ENCODE assay signal across 14 cellular contexts in the genomic region with DNA sequence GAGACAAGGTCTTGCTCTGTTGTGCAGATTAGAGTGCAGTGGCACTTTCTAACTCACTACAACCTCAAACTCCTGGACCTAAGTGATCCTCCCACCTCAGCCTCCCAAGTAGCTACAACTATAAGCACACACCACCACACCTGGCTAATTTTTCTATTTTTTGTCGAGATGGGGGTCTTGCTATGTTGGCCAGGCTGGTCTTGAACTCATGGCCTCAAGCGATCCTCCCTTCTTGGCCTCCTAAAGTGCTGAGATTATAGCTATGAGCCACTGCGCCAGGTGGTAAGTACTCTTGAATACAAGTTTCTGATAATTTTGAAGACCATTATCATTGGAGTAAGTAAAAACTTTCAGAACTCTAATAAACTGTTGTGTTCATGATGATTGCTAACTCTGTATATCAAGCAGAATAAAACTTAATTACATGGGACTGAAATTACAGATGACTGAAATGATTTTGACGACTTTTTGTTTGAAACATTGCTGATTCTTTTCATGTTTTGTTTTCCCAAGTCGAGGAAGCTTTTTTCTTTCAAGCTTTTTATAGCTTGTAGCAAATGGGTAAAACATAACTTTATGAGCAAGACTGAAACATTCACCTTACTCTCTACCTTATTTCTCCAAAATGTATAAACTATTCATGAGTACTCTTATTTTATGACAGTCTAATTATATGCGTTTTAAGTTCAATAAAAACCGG. TPM values are rescaled to one million over a fixed set of nuclear protein-coding genes. Genes with fewer than 3 reads are reported as not detected.
DNase-seq lines count a peak whose midpoint lies in the region; ATAC-seq, FAIRE-seq and TF ChIP-seq lines count a peak whose summit lies in the region.
"Had no signal": no experiment of that assay in that cellular context is flagged by ENCODE, and none has a peak within 500 bp of the region (broad histone marks: within the 10 kb centered on the region; RNA-seq: fewer than 3 reads in every experiment).

No MANE protein-coding gene starts in this region.

- H3K4me3 ChIP-seq in Panc1 (ENCODE audit: low read depth in 2 of 2, low read length in 2 of 2) (no peak overlapping the region), transverse colon (no peak overlapping the region), PC-9 (no peak overlapping the region)
- H3K4me3 ChIP-seq in effector memory CD4-positive, alpha-beta T cell (ENCODE audit: insufficient read depth, low read depth, low read length, poor library complexity, severe bottlenecking), result no peak overlapping the region
- H3K4me3 ChIP-seq: BLaER1, GM23248, HAP-1 had no signal

- H3F3A ChIP-seq in PC-9 (ENCODE audit: insufficient read depth, low read depth), result no peaks in the 10 kb centered on the region

- CTCF ChIA-PET in Panc1 (lab: Charles Lee), result no interaction called here
- CTCF ChIA-PET in PC-9 (lab: Charles Lee), result no interaction called here

- peaks cover 62% of the 10 kb centered on the region for H4K20me1 ChIP-seq in PC-9 (ENCODE audit: insufficient read depth)

- 59 to 80% methylated on average over 7 of the region's 7 CpGs for WGBS in transverse colon (ENCODE audit: low coverage in 1 of 2), 2 donors

- in situ Hi-C loops in Panc1 (cut with HindIII; ENCODE audit: low pct_unique_long_range_greater_than_20kb, low sequenced_read_pairs) (no loop called here), transverse colon (cut with MboI; ENCODE audit: low pct_ligation_motif_present in 1 of 4, low pct_unique_long_range_greater_than_20kb in 1 of 4, low sequenced_read_pairs in 3 of 4) (no loop called here)

- POLR2A ChIA-PET in Panc1 (lab: Charles Lee) (no interaction called here), PC-9 (lab: Charles Lee; ENCODE audit: unreplicated experiment) (no interaction called here)

- ATAC-seq in Panc1, result no peak
- ATAC-seq in GM18517 (IDR thresholded peaks at IDR 0.05; ENCODE audit: unreplicated experiment), result no peak

- no peak for TF ChIP-seq EP300 in transverse colon (IDR thresholded peaks at IDR 0.05; ENCODE audit: low read depth)

- intact Hi-C loops in Panc1 (cut with micrococcal nuclease; ENCODE audit: unreplicated experiment) (no loop called here), transverse colon (cut with DNase I; ENCODE audit: low total_unique reads) (no loop called here), PC-9 (cut with micrococcal nuclease; ENCODE audit: unreplicated experiment) (no loop called here)

- TF ChIP-seq POLR2A in GM12892 (IDR thresholded peaks at IDR 0.05; ENCODE audit: low read depth, low read length) (0 out of 2 replicates have a peak, but pooled peaks have one; percentile 21), transverse colon (IDR thresholded peaks at IDR 0.05) (no peak)

- FAIRE-seq in GM12892 (lab: Jason Lieb, UNC), result no peak
- FAIRE-seq in endometrium (lab: Jason Lieb, UNC), result peak; percentile 82
- FAIRE-seq: HTR-8/SVneo had no signal

- no peaks in the 10 kb centered on the region for H3K9me3 ChIP-seq in Panc1 (ENCODE audit: control insufficient read depth, insufficient read depth, low read depth, low read length)
- no peaks in the 10 kb centered on the region for H3K9me3 ChIP-seq in transverse colon
- H3K9me3 ChIP-seq in PC-9 (ENCODE audit: insufficient read depth, low read depth), result no peaks in the 10 kb centered on the region
- no peaks in the 10 kb centered on the region for H3K9me3 ChIP-seq in effector memory CD4-positive, alpha-beta T cell (ENCODE audit: control insufficient read depth, low read length)
- H3K9me3 ChIP-seq: HAP-1 had no signal

- H3K4me1 ChIP-seq in Panc1 (ENCODE audit: control insufficient read depth, insufficient read depth, low read length) (no peaks in the 10 kb centered on the region; the same call in 1 of the 2 replicates), transverse colon (peaks cover 0 to 49% (median 12%) of the 10 kb centered on the region in 4 donors), PC-9 (replicated peaks; ENCODE audit: insufficient read depth) (no peaks in the 10 kb centered on the region)
- no peaks in the 10 kb centered on the region for H3K4me1 ChIP-seq in effector memory CD4-positive, alpha-beta T cell (ENCODE audit: control insufficient read depth, insufficient read depth, low read length, poor library complexity, severe bottlenecking)
- H3K4me1 ChIP-seq: BLaER1, HAP-1 had no signal

- no peaks in the 10 kb centered on the region for H3K9me2 ChIP-seq in PC-9 (ENCODE audit: insufficient read depth)

- TSS peak; percentile 6 for BruUV-seq in Panc1 (replicated peaks; lab: Mats Ljungman, UMichigan)
- BruUV-seq in PC-9 (replicated peaks; lab: Mats Ljungman, UMichigan), result no TSS peak

- TF ChIP-seq CTCF in Panc1 (IDR thresholded peaks at IDR 0.05) (no peak), transverse colon (IDR thresholded peaks at IDR 0.05) (no peak), PC-9 (conservative IDR thresholded peaks at IDR 0.05) (no peak)

- no peak overlapping the region for H2AFZ ChIP-seq in PC-9
- H2AFZ ChIP-seq: GM23248 had no signal

- H3K27me3 ChIP-seq in Panc1 (ENCODE audit: control insufficient read depth, insufficient read depth, low read length) (no peaks in the 10 kb centered on the region), transverse colon (no peaks in the 10 kb centered on the region), PC-9 (ENCODE audit: insufficient read depth, low read depth) (no peaks in the 10 kb centered on the region)
- no peaks in the 10 kb centered on the region for H3K27me3 ChIP-seq in effector memory CD4-positive, alpha-beta T cell (replicated peaks; ENCODE audit: control insufficient read depth, insufficient read depth, low read length, poor library complexity, severe bottlenecking)
- H3K27me3 ChIP-seq: BLaER1 had no signal

- H3K27ac ChIP-seq in Panc1 (ENCODE audit: low read length), result no peak overlapping the region
- H3K27ac ChIP-seq in transverse colon, result peak overlapping the region; percentile 0 to 65 (median 21)
- no peak overlapping the region for H3K27ac ChIP-seq in PC-9
- no peak overlapping the region for H3K27ac ChIP-seq in effector memory CD4-positive, alpha-beta T cell (ENCODE audit: insufficient read depth, low read length, poor library complexity, severe bottlenecking)
- H3K27ac ChIP-seq: BLaER1, GM23248 had no signal

- H3K79me2 ChIP-seq in PC-9 (ENCODE audit: low read depth), result peaks cover 95% of the 10 kb centered on the region

- no peak for DNase-seq in GM12892 (ENCODE audit: insufficient read length)
- no peak for DNase-seq in Panc1 (ENCODE audit: low read depth, low spot score)
- DNase-seq in transverse colon, result no peak
- no peak for DNase-seq in PC-9
- DNase-seq in effector memory CD4-positive, alpha-beta T cell, result no peak
- DNase-seq: DMS53, GM23248, HFFc6, Karpas-422 had no signal

- H3K4me2 ChIP-seq in PC-9, result no peak overlapping the region
- H3K4me2 ChIP-seq: BLaER1 had no signal

- H3K36me3 ChIP-seq in Panc1 (ENCODE audit: control insufficient read depth, insufficient read depth, low read length) (no peaks in the 10 kb centered on the region; the same call in 1 of the 2 replicates), transverse colon (no peaks in the 10 kb centered on the region), PC-9 (ENCODE audit: low read depth) (no peaks in the 10 kb centered on the region)
- H3K36me3 ChIP-seq in effector memory CD4-positive, alpha-beta T cell (ENCODE audit: control insufficient read depth, insufficient read depth, low read length), result no peaks in the 10 kb centered on the region

RNA-seq across cellular contexts. Expression of gene LARP4B, which starts 14.6 kb away (rescaled TPM):
- polyA plus RNA-seq in GM12892 (2012; ENCODE audit: missing spikeins), result 35.3 TPM
- total RNA-seq in Panc1 (2021; ENCODE audit: unreplicated experiment), result 87.0 TPM
- 35.9 TPM for polyA plus RNA-seq in Panc1 (2012; ENCODE audit: insufficient read length)
- 100 to 1,000 TPM in 1 of 4 donors, 10 to 100 TPM in 3; 89.2 to 148 (median 96.4) TPM for total RNA-seq in transverse colon
- 93.4 and 109 TPM in 2 replicates for total RNA-seq in PC-9 (2021)

Comparison
In these comparisons a context has a peak if more than half of its experiments do, and no peak if none do; other contexts are left out.
1. H3K27ac ChIP-seq: peak in transverse colon (4 of 4); none in Panc1 (single experiment), PC-9 (single experiment) and effector memory CD4-positive, alpha-beta T cell (single experiment).